Comparison of ENCODE assay signal across 18 cellular contexts in the genomic region with DNA sequence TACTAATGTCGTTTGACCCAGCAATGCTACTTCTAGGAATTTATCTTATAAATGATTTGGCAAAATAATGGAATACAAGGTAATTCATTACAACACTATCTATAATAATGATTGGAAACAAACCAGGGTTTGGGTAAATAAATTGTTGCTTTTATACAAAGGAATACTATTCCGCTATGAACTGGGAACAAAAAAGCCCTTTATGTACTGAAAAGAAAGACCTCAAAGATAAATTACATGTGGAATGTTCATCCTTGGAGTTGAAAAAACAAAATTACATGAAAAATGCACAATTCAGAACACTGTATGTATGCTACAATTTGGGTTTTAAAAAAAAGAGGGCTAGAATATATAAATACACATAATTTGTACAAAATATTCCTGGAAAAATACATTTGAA.
"Had no signal": no experiment of that assay in that cellular context is flagged by ENCODE, and none has a peak within 500 bp of the region (broad histone marks: within the 10 kb centered on the region; RNA-seq: fewer than 3 reads in every experiment).

No MANE protein-coding gene starts in this region.

- H3K4me3 ChIP-seq: esophagus muscularis mucosa, hepatocyte, thoracic aorta, transverse colon had no signal

- H3K27me3 ChIP-seq: esophagus muscularis mucosa, hepatocyte, transverse colon had no signal

- H3K27ac ChIP-seq: epithelial cell of prostate, esophagus muscularis mucosa, hepatocyte, thoracic aorta, transverse colon had no signal

- H3K36me3 ChIP-seq: thoracic aorta, transverse colon had no signal

- H3K9me3 ChIP-seq: esophagus muscularis mucosa, thoracic aorta, transverse colon had no signal

- ATAC-seq: left lobe of liver; natural killer cell; right cardiac atrium; stimulated activated effector memory CD8-positive, alpha-beta T cell treated with anti-CD3 and anti-CD28 coated beads, Interleukin-12 subunit alpha, Interleukin-12 subunit beta, amount 100 ng/mL, for 72 hours; stimulated activated naive CD8-positive, alpha-beta T cell treated with anti-CD3 and anti-CD28 coated beads, Interleukin-15, Interleukin-2, amounts not matched to agents 100 U/mL and 50 U/mL, for 24 hours had no signal

- DNase-seq: central memory CD4-positive, alpha-beta T cell; cortex of kidney; effector memory CD4-positive, alpha-beta T cell; head of caudate nucleus; kidney glomerular epithelial cell; mammary epithelial cell; natural killer cell; right cardiac atrium; stimulated activated CD4-positive, alpha-beta T cell treated with anti-CD3 and anti-CD28 coated beads, Interleukin-4, amount 100 ng/mL, for 1 hour; stimulated activated CD8-positive, alpha-beta memory T cell treated with anti-CD3 and anti-CD28 coated beads, Interleukin-4, amount 100 ng/mL, for 48 hours; stimulated activated naive CD8-positive, alpha-beta T cell treated with anti-CD3 and anti-CD28 coated beads, Interleukin-15, Interleukin-2, amounts not matched to agents 100 U/mL and 50 U/mL, for 24 hours; transverse colon had no signal
